23 cellular contexts compared by ENCODE assay signal in the genomic region with DNA sequence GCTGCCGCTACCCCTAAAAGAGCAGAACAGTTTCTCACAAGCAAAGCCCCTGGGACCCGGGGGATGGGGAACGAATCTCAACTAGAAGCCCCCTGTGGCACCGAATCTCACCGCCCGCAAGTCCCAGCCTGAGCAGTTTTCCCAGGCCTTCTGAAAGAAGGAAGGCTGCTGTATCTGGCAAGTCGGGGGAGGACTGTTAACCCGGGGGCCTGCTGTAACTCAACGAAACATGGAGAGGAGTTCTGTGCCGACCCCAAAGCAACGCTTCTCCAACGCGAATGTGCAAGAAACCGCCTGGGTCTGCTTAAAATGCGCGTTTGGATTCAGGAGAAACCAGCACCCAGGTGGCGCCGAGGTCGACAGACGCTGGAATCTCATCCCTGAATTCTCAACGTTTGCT.
"Had no signal": no experiment of that assay in that cellular context is flagged by ENCODE, and none has a peak within 500 bp of the region (broad histone marks: within the 10 kb centered on the region; RNA-seq: fewer than 3 reads in every experiment).

No MANE protein-coding gene starts in this region.

- DNase-seq: colonic mucosa; effector CD8-positive, alpha-beta T cell; endodermal cell; foreskin fibroblast; gastrocnemius medialis; head of caudate nucleus; mesenchymal stem cell; mucosa of descending colon; naive B cell; nephron progenitor cell; occipital lobe; retina; stimulated activated CD4-positive, alpha-beta T cell treated with anti-CD3 and anti-CD28 coated beads, Interleukin-2, amount 100 ng/mL, for 24 hours; stimulated activated CD4-positive, alpha-beta T cell treated with anti-CD3 and anti-CD28 coated beads, Interleukin-4, amount 100 ng/mL, for 24 hours; stimulated activated naive CD4-positive, alpha-beta T cell treated with Interleukin-2 at 50 U/mL for 16 hours; stomach; tibial artery had no signal

- H3K36me3 ChIP-seq: colonic mucosa, gastrocnemius medialis, ovary, right lobe of liver, stomach, tibial artery had no signal

- H3K4me1 ChIP-seq: colonic mucosa, gastrocnemius medialis, right lobe of liver, stomach, tibial artery had no signal

- ATAC-seq: esophagus mucosa; gastrocnemius medialis; left lobe of liver; mucosa of descending colon; right lobe of liver; stimulated activated effector memory CD8-positive, alpha-beta T cell treated with anti-CD3 and anti-CD28 coated beads, Interleukin-12 subunit alpha, Interleukin-12 subunit beta, amount 100 ng/mL, for 72 hours had no signal

- H3K27ac ChIP-seq: epithelial cell of prostate, gastrocnemius medialis, ovary, right lobe of liver, stomach, tibial artery had no signal

- H3K9me3 ChIP-seq: colonic mucosa, gastrocnemius medialis, mucosa of descending colon, ovary, right lobe of liver, stomach, tibial artery had no signal

- H3K4me3 ChIP-seq: colonic mucosa, gastrocnemius medialis, mucosa of descending colon, ovary, right lobe of liver, stomach, tibial artery had no signal

- H3K27me3 ChIP-seq: colonic mucosa, gastrocnemius medialis, ovary, right lobe of liver had no signal
